In genomic region chr15:63986185-63986680, GRCh38 we compare ENCODE assay signal across 16 cellular contexts.
DNase-seq lines count a peak whose midpoint lies in the region; ATAC-seq and TF ChIP-seq lines count a peak whose summit lies in the region.
"Had no signal": no experiment of that assay in that cellular context is flagged by ENCODE, and none has a peak within 500 bp of the region (broad histone marks: within the 10 kb centered on the region; RNA-seq: fewer than 3 reads in every experiment).

No MANE protein-coding gene starts in this region.

- H3K4me3 ChIP-seq in right atrium auricular region: no peak overlapping the region

- no peaks in the 10 kb centered on the region for H3K27me3 ChIP-seq in right atrium auricular region

- H3K4me3 Mint-ChIP-seq in stimulated activated naive B cell treated with anti-CD40 and anti-IgM and Interleukin-4, amounts not matched to agents 10 μg/mL and 1 μg/mL and 100 μg/mL, for 72 hours: no peak overlapping the region
- H3K4me3 Mint-ChIP-seq in effector memory CD8-positive, alpha-beta T cell: no peak overlapping the region
- H3K4me3 Mint-ChIP-seq: CD4-positive, alpha-beta T cell; natural killer cell treated with Interleukin-12 subunit alpha and Interleukin-12 subunit beta and Interleukin-15 and Interleukin-18, amount 100 ng/mL, for 72 hours; stimulated activated naive CD8-positive, alpha-beta T cell treated with anti-CD3 and anti-CD28 coated beads, Interleukin-15, amount 100 ng/mL, for 72 hours had no signal

- H3K36me3 ChIP-seq in right atrium auricular region: no peaks in the 10 kb centered on the region

- peak overlapping the region; percentile 88 for H3K27ac Mint-ChIP-seq in stimulated activated naive B cell treated with anti-CD40 and anti-IgM and Interleukin-4, amounts not matched to agents 10 μg/mL and 1 μg/mL and 100 μg/mL, for 72 hours
- H3K27ac Mint-ChIP-seq in effector memory CD8-positive, alpha-beta T cell: peak overlapping the region in 1 of 2 donors; percentile 75
- H3K27ac Mint-ChIP-seq: CD4-positive, alpha-beta T cell had no signal

- no peaks in the 10 kb centered on the region for H3K36me3 Mint-ChIP-seq in stimulated activated naive B cell treated with anti-CD40 and anti-IgM and Interleukin-4, amounts not matched to agents 10 μg/mL and 1 μg/mL and 100 μg/mL, for 72 hours
- no peaks in the 10 kb centered on the region for H3K36me3 Mint-ChIP-seq in effector memory CD8-positive, alpha-beta T cell (ENCODE audit: insufficient read depth)
- H3K36me3 Mint-ChIP-seq: natural killer cell treated with Interleukin-12 subunit alpha and Interleukin-12 subunit beta and Interleukin-15 and Interleukin-18, amount 100 ng/mL, for 72 hours had no signal

- ATAC-seq in GM19395 (IDR thresholded peaks at IDR 0.05; ENCODE audit: unreplicated experiment) (peak; percentile 17), HG03432 (IDR thresholded peaks at IDR 0.05; ENCODE audit: unreplicated experiment) (peak; percentile 7), HG02759 (IDR thresholded peaks at IDR 0.05; ENCODE audit: unreplicated experiment) (no peak)
- no peak for ATAC-seq in stimulated activated naive B cell treated with anti-CD40 and anti-IgM and Interleukin-4, amounts not matched to agents 10 μg/mL and 1 μg/mL and 100 μg/mL, for 72 hours (replicated peaks)
- no peak for ATAC-seq in effector memory CD8-positive, alpha-beta T cell (replicated peaks)
- ATAC-seq: HCT116 had no signal

- H3K9me3 Mint-ChIP-seq in stimulated activated naive B cell treated with anti-CD40 and anti-IgM and Interleukin-4, amounts not matched to agents 10 μg/mL and 1 μg/mL and 100 μg/mL, for 72 hours: no peaks in the 10 kb centered on the region
- no peaks in the 10 kb centered on the region for H3K9me3 Mint-ChIP-seq in effector memory CD8-positive, alpha-beta T cell
- H3K9me3 Mint-ChIP-seq: CD4-positive, alpha-beta T cell; natural killer cell treated with Interleukin-12 subunit alpha and Interleukin-12 subunit beta and Interleukin-15 and Interleukin-18, amount 100 ng/mL, for 72 hours; stimulated activated naive CD8-positive, alpha-beta T cell treated with anti-CD3 and anti-CD28 coated beads, Interleukin-15, amount 100 ng/mL, for 72 hours had no signal

- no peaks in the 10 kb centered on the region for H3K27me3 Mint-ChIP-seq in stimulated activated naive B cell treated with anti-CD40 and anti-IgM and Interleukin-4, amounts not matched to agents 10 μg/mL and 1 μg/mL and 100 μg/mL, for 72 hours
- H3K27me3 Mint-ChIP-seq in effector memory CD8-positive, alpha-beta T cell: no peaks in the 10 kb centered on the region
- H3K27me3 Mint-ChIP-seq: CD4-positive, alpha-beta T cell; natural killer cell treated with Interleukin-12 subunit alpha and Interleukin-12 subunit beta and Interleukin-15 and Interleukin-18, amount 100 ng/mL, for 72 hours; stimulated activated naive CD8-positive, alpha-beta T cell treated with anti-CD3 and anti-CD28 coated beads, Interleukin-15, amount 100 ng/mL, for 72 hours had no signal

- H3K4me1 Mint-ChIP-seq in stimulated activated naive B cell treated with anti-CD40 and anti-IgM and Interleukin-4, amounts not matched to agents 10 μg/mL and 1 μg/mL and 100 μg/mL, for 72 hours: peaks cover 39 to 57% of the 10 kb centered on the region in 2 donors
- H3K4me1 Mint-ChIP-seq in effector memory CD8-positive, alpha-beta T cell (ENCODE audit: low read depth in 2 of 2): peaks cover 5 to 6% of the 10 kb centered on the region in 2 donors

- H3K9me3 ChIP-seq in right atrium auricular region: no peaks in the 10 kb centered on the region

- peaks cover 0 to 69% of the 10 kb centered on the region in 2 donors for H3K4me1 ChIP-seq in right atrium auricular region

- DNase-seq in right atrium auricular region (ENCODE audit: low spot score): no peak
- DNase-seq in stimulated activated naive B cell treated with anti-CD40 and anti-IgM and Interleukin-4, amounts not matched to agents 10 μg/mL and 1 μg/mL and 100 μg/mL, for 72 hours: no peak
- no peak for DNase-seq in mucosa of gallbladder (ENCODE audit: low spot score)
- DNase-seq in effector memory CD8-positive, alpha-beta T cell: no peak
- no peak for DNase-seq in activated T-cell treated with anti-CD3 and anti-CD28 coated beads, Interleukin-2, amount 50 U/mL, for 48 hours
- DNase-seq: activated CD4-positive, alpha-beta T cell treated with anti-CD3 and anti-CD28 coated beads for 48 hours; activated effector memory CD4-positive, alpha-beta T cell treated with anti-CD3 and anti-CD28 coated beads, Interleukin-2, amount 50 U/mL, for 16 hours; CD4-positive, alpha-beta T cell; kidney; NCI-H1417; stimulated activated naive CD8-positive, alpha-beta T cell treated with anti-CD3 and anti-CD28 coated beads, Interleukin-15, amount 100 ng/mL, for 72 hours had no signal

- no peak for TF ChIP-seq CTCF in right atrium auricular region (IDR thresholded peaks at IDR 0.05)

- H3K27ac ChIP-seq in right atrium auricular region: peak overlapping the region; percentile 89 to 90

Comparison
In these comparisons a context has a peak if more than half of its experiments do, and no peak if none do; other contexts are left out.
1. ATAC-seq: peak in GM19395 (single experiment) and HG03432 (single experiment); none in stimulated activated naive B cell treated with anti-CD40 and anti-IgM and Interleukin-4, amounts not matched to agents 10 μg/mL and 1 μg/mL and 100 μg/mL, for 72 hours (0 of 2), effector memory CD8-positive, alpha-beta T cell (single experiment) and HG02759 (single experiment).